36 cellular contexts compared by ENCODE assay signal in the genomic region with DNA sequence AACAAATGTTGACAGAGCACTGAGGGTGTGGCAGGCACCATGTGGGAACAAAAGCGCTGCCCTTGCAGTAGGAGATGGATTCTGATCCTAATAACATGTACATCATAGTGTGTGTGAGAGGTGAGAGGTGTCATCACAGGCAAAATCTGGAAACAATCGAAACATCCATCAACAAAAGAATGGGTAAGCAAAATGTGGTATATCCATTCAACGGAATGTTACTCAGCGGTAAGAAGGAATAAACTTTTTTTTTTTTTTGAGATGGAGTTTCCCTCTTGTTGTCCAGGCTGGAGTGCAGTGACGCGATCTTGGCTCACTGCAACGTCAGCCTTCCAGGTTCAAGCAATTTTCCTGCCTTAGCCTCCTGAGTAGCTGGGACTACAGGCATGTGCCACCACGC.
"Had no signal": no experiment of that assay in that cellular context is flagged by ENCODE, and none has a peak within 500 bp of the region (broad histone marks: within the 10 kb centered on the region; RNA-seq: fewer than 3 reads in every experiment).

No MANE protein-coding gene starts in this region.

- H3K27me3 ChIP-seq: ascending aorta, cardiac muscle cell had no signal

- H3K9me3 Mint-ChIP-seq: activated CD4-positive, alpha-beta memory T cell treated with anti-CD3 and anti-CD28 coated beads, Interleukin-2, amount 10 ng/mL, durations not matched to agents 7 days and 5 days; activated naive CD8-positive, alpha-beta T cell treated with anti-CD3 and anti-CD28 coated beads, Interleukin-2, amount 10 ng/mL, durations not matched to agents 7 days and 5 days; activated T-helper 2 cell treated with anti-CD3 and anti-CD28 coated beads, Interferon-gamma antibody, Interleukin-2, Interleukin-4, amounts not matched to agents 10 μg/mL and 5 μg/mL and 100 μg/mL, durations not matched to agents 14 hours and 24 hours and 36 hours; central memory CD8-positive, alpha-beta T cell; T-helper 1 cell treated with Interleukin-12 subunit alpha and Interleukin-12 subunit beta and Interleukin-4 antibody, amounts not matched to agents 30 μg/mL and 1 μg/mL, for 36 hours; T-helper 2 cell treated with Interferon-gamma antibody and Interleukin-4, amounts not matched to agents 5 μg/mL and 100 μg/mL, for 36 hours had no signal

- H3K27me3 Mint-ChIP-seq: activated CD4-positive, alpha-beta memory T cell treated with anti-CD3 and anti-CD28 coated beads, Interleukin-2, amount 10 ng/mL, durations not matched to agents 7 days and 5 days; activated CD4-positive, alpha-beta T cell treated with anti-CD3 and anti-CD28 coated beads, Interleukin-2, amount 10 ng/mL, durations not matched to agents 7 days and 5 days; activated CD8-positive, alpha-beta memory T cell treated with anti-CD3 and anti-CD28 coated beads, Interleukin-2, amount 10 ng/mL, durations not matched to agents 7 days and 5 days; activated naive CD4-positive, alpha-beta T cell treated with anti-CD3 and anti-CD28 coated beads, Interleukin-2, amount 10 ng/mL, durations not matched to agents 7 days and 5 days; activated naive CD8-positive, alpha-beta T cell; activated naive CD8-positive, alpha-beta T cell treated with anti-CD3 and anti-CD28 coated beads, Interleukin-2, amount 10 ng/mL, durations not matched to agents 7 days and 5 days; activated naive CD8-positive, alpha-beta T cell treated with anti-CD3 and anti-CD28 coated beads, Interleukin-2, amount 50 U/mL, for 24 hours; brain had no signal

- DNase-seq: activated CD4-positive, alpha-beta memory T cell treated with anti-CD3 and anti-CD28 coated beads, Interleukin-2, amount 10 ng/mL, durations not matched to agents 7 days and 5 days; activated CD4-positive, alpha-beta T cell treated with anti-CD3 and anti-CD28 coated beads for 1 hour; activated CD4-positive, alpha-beta T cell treated with anti-CD3 and anti-CD28 coated beads for 36 hours; activated CD4-positive, alpha-beta T cell treated with anti-CD3 and anti-CD28 coated beads for 48 hours; activated CD4-positive, alpha-beta T cell treated with anti-CD3 and anti-CD28 coated beads, Interleukin-2, amount 10 ng/mL, durations not matched to agents 7 days and 5 days; activated CD4-positive, alpha-beta T cell treated with anti-CD3 and anti-CD28 coated beads, Interleukin-2, amount 50 U/mL, for 48 hours; activated CD4-positive, CD25-positive, alpha-beta regulatory T cell; activated CD8-positive, alpha-beta memory T cell treated with anti-CD3 and anti-CD28 coated beads for 24 hours; activated CD8-positive, alpha-beta memory T cell treated with anti-CD3 and anti-CD28 coated beads, Interleukin-2, amount 10 ng/mL, durations not matched to agents 7 days and 5 days; activated CD8-positive, alpha-beta memory T cell treated with anti-CD3 and anti-CD28 coated beads, Interleukin-2, amount 50 U/mL, for 48 hours; activated CD8-positive, alpha-beta T cell treated with anti-CD3 and anti-CD28 coated beads, Interleukin-2, amount 10 ng/mL, durations not matched to agents 7 days and 5 days; activated effector memory CD4-positive, alpha-beta T cell treated with Interleukin-2 at 50 U/mL for 16 hours; activated gamma-delta T cell; activated naive CD4-positive, alpha-beta T cell treated with anti-CD3 and anti-CD28 coated beads, Interleukin-2, amount 10 ng/mL, durations not matched to agents 7 days and 5 days; activated naive CD4-positive, alpha-beta T cell treated with Interleukin-2 at 50 U/mL for 16 hours; activated naive CD8-positive, alpha-beta T cell treated with anti-CD3 and anti-CD28 coated beads, Interleukin-2, amount 10 ng/mL, durations not matched to agents 7 days and 5 days; activated naive CD8-positive, alpha-beta T cell treated with anti-CD3 and anti-CD28 coated beads, Interleukin-2, amount 50 U/mL, for 24 hours; activated T-cell treated with anti-CD3 and anti-CD28 coated beads, Interleukin-2, amount 50 U/mL, for 24 hours; activated T-cell treated with anti-CD3 and anti-CD28 coated beads, Interleukin-2, amount 50 U/mL, for 48 hours; amygdala; anterior cingulate cortex; caudate nucleus; cerebellar nuclear complex; T-helper 2 cell; T-helper 9 cell had no signal

- H3K4me3 Mint-ChIP-seq: activated CD4-positive, alpha-beta memory T cell treated with anti-CD3 and anti-CD28 coated beads, Interleukin-2, amount 10 ng/mL, durations not matched to agents 7 days and 5 days; activated CD4-positive, alpha-beta T cell treated with anti-CD3 and anti-CD28 coated beads for 36 hours; activated CD4-positive, alpha-beta T cell treated with anti-CD3 and anti-CD28 coated beads, Interleukin-2, amount 10 ng/mL, durations not matched to agents 7 days and 5 days; activated CD8-positive, alpha-beta memory T cell treated with anti-CD3 and anti-CD28 coated beads, Interleukin-2, amount 10 ng/mL, durations not matched to agents 7 days and 5 days; activated CD8-positive, alpha-beta T cell treated with anti-CD3 and anti-CD28 coated beads, Interleukin-2, amount 10 ng/mL, durations not matched to agents 7 days and 5 days; activated naive CD4-positive, alpha-beta T cell treated with anti-CD3 and anti-CD28 coated beads, Interleukin-2, amount 10 ng/mL, durations not matched to agents 7 days and 5 days; activated naive CD4-positive, alpha-beta T cell treated with anti-CD3 and anti-CD28 coated beads, Interleukin-2, amount 50 U/mL, for 24 hours; activated naive CD8-positive, alpha-beta T cell; activated naive CD8-positive, alpha-beta T cell treated with anti-CD3 and anti-CD28 coated beads, Interleukin-2, amount 10 ng/mL, durations not matched to agents 7 days and 5 days; activated naive CD8-positive, alpha-beta T cell treated with anti-CD3 and anti-CD28 coated beads, Interleukin-2, amount 50 U/mL, for 24 hours; activated T-cell treated with anti-CD3 and anti-CD28 coated beads, Interleukin-2, amount 50 U/mL, for 24 hours; brain; central memory CD8-positive, alpha-beta T cell; T-helper 1 cell treated with Interleukin-12 subunit alpha and Interleukin-12 subunit beta and Interleukin-4 antibody, amounts not matched to agents 30 μg/mL and 1 μg/mL, for 36 hours; T-helper 2 cell treated with Interferon-gamma antibody and Interleukin-4, amounts not matched to agents 5 μg/mL and 100 μg/mL, for 36 hours had no signal

- H3K27ac Mint-ChIP-seq: activated CD4-positive, alpha-beta memory T cell treated with anti-CD3 and anti-CD28 coated beads, Interleukin-2, amount 10 ng/mL, durations not matched to agents 7 days and 5 days; activated CD4-positive, alpha-beta T cell treated with anti-CD3 and anti-CD28 coated beads for 36 hours; activated CD4-positive, alpha-beta T cell treated with anti-CD3 and anti-CD28 coated beads, Interleukin-2, amount 10 ng/mL, durations not matched to agents 7 days and 5 days; activated CD8-positive, alpha-beta memory T cell treated with anti-CD3 and anti-CD28 coated beads, Interleukin-2, amount 10 ng/mL, durations not matched to agents 7 days and 5 days; activated CD8-positive, alpha-beta T cell treated with anti-CD3 and anti-CD28 coated beads, Interleukin-2, amount 10 ng/mL, durations not matched to agents 7 days and 5 days; activated naive CD4-positive, alpha-beta T cell treated with anti-CD3 and anti-CD28 coated beads, Interleukin-2, amount 10 ng/mL, durations not matched to agents 7 days and 5 days; activated naive CD4-positive, alpha-beta T cell treated with anti-CD3 and anti-CD28 coated beads, Interleukin-2, amount 50 U/mL, for 24 hours; activated naive CD8-positive, alpha-beta T cell; activated naive CD8-positive, alpha-beta T cell treated with anti-CD3 and anti-CD28 coated beads, Interleukin-2, amount 10 ng/mL, durations not matched to agents 7 days and 5 days; activated naive CD8-positive, alpha-beta T cell treated with anti-CD3 and anti-CD28 coated beads, Interleukin-2, amount 50 U/mL, for 24 hours; activated T-cell treated with anti-CD3 and anti-CD28 coated beads, Interleukin-2, amount 50 U/mL, for 24 hours; activated T-helper 2 cell treated with anti-CD3 and anti-CD28 coated beads, Interferon-gamma antibody, Interleukin-2, Interleukin-4, amounts not matched to agents 10 μg/mL and 5 μg/mL and 100 μg/mL, durations not matched to agents 14 hours and 24 hours and 36 hours; brain; T-helper 1 cell treated with Interleukin-12 subunit alpha and Interleukin-12 subunit beta and Interleukin-4 antibody, amounts not matched to agents 30 μg/mL and 1 μg/mL, for 36 hours; T-helper 2 cell treated with Interferon-gamma antibody and Interleukin-4, amounts not matched to agents 5 μg/mL and 100 μg/mL, for 36 hours had no signal

- H3K27ac ChIP-seq: ascending aorta, cardiac muscle cell, VCaP had no signal

- H3K4me1 Mint-ChIP-seq: activated CD4-positive, alpha-beta memory T cell treated with anti-CD3 and anti-CD28 coated beads, Interleukin-2, amount 10 ng/mL, durations not matched to agents 7 days and 5 days; activated CD4-positive, alpha-beta T cell treated with anti-CD3 and anti-CD28 coated beads for 36 hours; activated CD4-positive, alpha-beta T cell treated with anti-CD3 and anti-CD28 coated beads, Interleukin-2, amount 10 ng/mL, durations not matched to agents 7 days and 5 days; activated CD8-positive, alpha-beta memory T cell treated with anti-CD3 and anti-CD28 coated beads, Interleukin-2, amount 10 ng/mL, durations not matched to agents 7 days and 5 days; activated naive CD4-positive, alpha-beta T cell treated with anti-CD3 and anti-CD28 coated beads, Interleukin-2, amount 10 ng/mL, durations not matched to agents 7 days and 5 days; activated naive CD4-positive, alpha-beta T cell treated with anti-CD3 and anti-CD28 coated beads, Interleukin-2, amount 50 U/mL, for 24 hours; activated naive CD8-positive, alpha-beta T cell treated with anti-CD3 and anti-CD28 coated beads, Interleukin-2, amount 10 ng/mL, durations not matched to agents 7 days and 5 days; activated naive CD8-positive, alpha-beta T cell treated with anti-CD3 and anti-CD28 coated beads, Interleukin-2, amount 50 U/mL, for 24 hours; central memory CD8-positive, alpha-beta T cell had no signal

- H3K36me3 Mint-ChIP-seq: activated CD8-positive, alpha-beta memory T cell treated with anti-CD3 and anti-CD28 coated beads, Interleukin-2, amount 10 ng/mL, durations not matched to agents 7 days and 5 days; activated naive CD4-positive, alpha-beta T cell treated with anti-CD3 and anti-CD28 coated beads, Interleukin-2, amount 10 ng/mL, durations not matched to agents 7 days and 5 days; activated naive CD4-positive, alpha-beta T cell treated with anti-CD3 and anti-CD28 coated beads, Interleukin-2, amount 50 U/mL, for 24 hours; activated naive CD8-positive, alpha-beta T cell; activated naive CD8-positive, alpha-beta T cell treated with anti-CD3 and anti-CD28 coated beads, Interleukin-2, amount 10 ng/mL, durations not matched to agents 7 days and 5 days; brain had no signal

- ATAC-seq: activated CD4-positive, alpha-beta T cell treated with anti-CD3 and anti-CD28 coated beads for 36 hours; activated CD4-positive, CD25-positive, alpha-beta regulatory T cell treated with anti-CD3 and anti-CD28 coated beads, Interleukin-2, amount 50 U/mL, for 24 hours; activated CD8-positive, alpha-beta memory T cell treated with anti-CD3 and anti-CD28 coated beads, Interleukin-2, amount 10 ng/mL, durations not matched to agents 7 days and 5 days; activated CD8-positive, alpha-beta T cell treated with anti-CD3 and anti-CD28 coated beads, Interleukin-2, amount 10 ng/mL, durations not matched to agents 7 days and 5 days; activated naive CD8-positive, alpha-beta T cell treated with anti-CD3 and anti-CD28 coated beads, Interleukin-2, amount 50 U/mL, for 24 hours had no signal

- H3K4me3 ChIP-seq: ascending aorta, cardiac muscle cell had no signal

- H3K36me3 ChIP-seq: ascending aorta, cardiac muscle cell had no signal

- H3K9me3 ChIP-seq: ascending aorta had no signal

- H3K4me1 ChIP-seq: ascending aorta had no signal
